15 cellular contexts compared by ENCODE assay signal in genomic region chr12:47251919-47252318, GRCh38.
DNase-seq lines count a peak whose midpoint lies in the region; ATAC-seq lines count a peak whose summit lies in the region.
"Had no signal": no experiment of that assay in that cellular context is flagged by ENCODE, and none has a peak within 500 bp of the region (broad histone marks: within the 10 kb centered on the region; RNA-seq: fewer than 3 reads in every experiment).

No MANE protein-coding gene starts in this region.

- H3K36me3 Mint-ChIP-seq in activated naive CD8-positive, alpha-beta T cell, result peaks cover 52% of the 10 kb centered on the region
- peaks cover 68% of the 10 kb centered on the region for H3K36me3 Mint-ChIP-seq in activated naive CD8-positive, alpha-beta T cell treated with anti-CD3 and anti-CD28 coated beads for 36 hours
- peaks cover 34% of the 10 kb centered on the region for H3K36me3 Mint-ChIP-seq in activated T-helper 17 cell treated with anti-CD3 and anti-CD28 coated beads, Interleukin-2, amount 50 U/mL, for 72 hours (ENCODE audit: low read depth)
- H3K36me3 Mint-ChIP-seq in memory B cell, result peaks cover 23% of the 10 kb centered on the region

- DNase-seq in activated naive CD8-positive, alpha-beta T cell treated with anti-CD3 and anti-CD28 coated beads for 36 hours, result no peak
- no peak for DNase-seq in memory B cell (ENCODE audit: low spot score in 2 of 2)
- no peak for DNase-seq in mesenteric fat pad (ENCODE audit: low spot score)
- no peak for DNase-seq in NCI-H146 treated with DMSO at 0.1 percent for 48 hours (lab: John Stamatoyannopoulos, UW; ENCODE audit: unreplicated experiment)
- DNase-seq in mucosa of gallbladder (ENCODE audit: low spot score), result no peak
- DNase-seq: C1 segment of cervical spinal cord; Caco-2; CD8-positive, alpha-beta T cell; DMS153; DND-41; GM23248; H7; HCEC 1CT had no signal

- no peaks in the 10 kb centered on the region for H3K27me3 Mint-ChIP-seq in activated naive CD8-positive, alpha-beta T cell
- no peaks in the 10 kb centered on the region for H3K27me3 Mint-ChIP-seq in activated naive CD8-positive, alpha-beta T cell treated with anti-CD3 and anti-CD28 coated beads for 36 hours
- no peaks in the 10 kb centered on the region for H3K27me3 Mint-ChIP-seq in activated T-helper 17 cell treated with anti-CD3 and anti-CD28 coated beads, Interleukin-2, amount 50 U/mL, for 72 hours
- no peaks in the 10 kb centered on the region for H3K27me3 Mint-ChIP-seq in memory B cell

- H3K4me3 Mint-ChIP-seq in activated naive CD8-positive, alpha-beta T cell, result no peak overlapping the region
- no peak overlapping the region for H3K4me3 Mint-ChIP-seq in activated naive CD8-positive, alpha-beta T cell treated with anti-CD3 and anti-CD28 coated beads for 36 hours
- H3K4me3 Mint-ChIP-seq in activated T-helper 17 cell treated with anti-CD3 and anti-CD28 coated beads, Interleukin-2, amount 50 U/mL, for 72 hours, result no peak overlapping the region
- H3K4me3 Mint-ChIP-seq in memory B cell, result no peak overlapping the region
- H3K4me3 Mint-ChIP-seq: CD8-positive, alpha-beta T cell had no signal

- peak overlapping the region; percentile 46 for H3K27ac Mint-ChIP-seq in activated naive CD8-positive, alpha-beta T cell
- H3K27ac Mint-ChIP-seq in activated naive CD8-positive, alpha-beta T cell treated with anti-CD3 and anti-CD28 coated beads for 36 hours, result no peak overlapping the region
- peak overlapping the region; percentile 18 for H3K27ac Mint-ChIP-seq in activated T-helper 17 cell treated with anti-CD3 and anti-CD28 coated beads, Interleukin-2, amount 50 U/mL, for 72 hours
- H3K27ac Mint-ChIP-seq in memory B cell, result peak overlapping the region; percentile 45
- H3K27ac Mint-ChIP-seq: CD8-positive, alpha-beta T cell had no signal

- no peak for ATAC-seq in activated T-helper 17 cell treated with anti-CD3 and anti-CD28 coated beads, Interleukin-2, amount 50 U/mL, for 72 hours (replicated peaks)
- no peak for ATAC-seq in memory B cell (ENCODE audit: low read depth)
- ATAC-seq: CD8-positive, alpha-beta T cell had no signal

- H3K9me3 Mint-ChIP-seq in activated naive CD8-positive, alpha-beta T cell (ENCODE audit: low read depth), result peaks cover 11% of the 10 kb centered on the region
- H3K9me3 Mint-ChIP-seq in activated naive CD8-positive, alpha-beta T cell treated with anti-CD3 and anti-CD28 coated beads for 36 hours, result peaks cover 49% of the 10 kb centered on the region
- peaks cover 28% of the 10 kb centered on the region for H3K9me3 Mint-ChIP-seq in activated T-helper 17 cell treated with anti-CD3 and anti-CD28 coated beads, Interleukin-2, amount 50 U/mL, for 72 hours
- H3K9me3 Mint-ChIP-seq in memory B cell, result peaks cover 16% of the 10 kb centered on the region

- peaks cover 53% of the 10 kb centered on the region for H3K4me1 Mint-ChIP-seq in activated naive CD8-positive, alpha-beta T cell (ENCODE audit: low read depth)
- H3K4me1 Mint-ChIP-seq in activated naive CD8-positive, alpha-beta T cell treated with anti-CD3 and anti-CD28 coated beads for 36 hours, result peaks cover 11% of the 10 kb centered on the region
- no peaks in the 10 kb centered on the region for H3K4me1 Mint-ChIP-seq in activated T-helper 17 cell treated with anti-CD3 and anti-CD28 coated beads, Interleukin-2, amount 50 U/mL, for 72 hours
- peaks cover 3% of the 10 kb centered on the region for H3K4me1 Mint-ChIP-seq in memory B cell
